Comparison of ENCODE assay signal across 10 cellular contexts in the genomic region with DNA sequence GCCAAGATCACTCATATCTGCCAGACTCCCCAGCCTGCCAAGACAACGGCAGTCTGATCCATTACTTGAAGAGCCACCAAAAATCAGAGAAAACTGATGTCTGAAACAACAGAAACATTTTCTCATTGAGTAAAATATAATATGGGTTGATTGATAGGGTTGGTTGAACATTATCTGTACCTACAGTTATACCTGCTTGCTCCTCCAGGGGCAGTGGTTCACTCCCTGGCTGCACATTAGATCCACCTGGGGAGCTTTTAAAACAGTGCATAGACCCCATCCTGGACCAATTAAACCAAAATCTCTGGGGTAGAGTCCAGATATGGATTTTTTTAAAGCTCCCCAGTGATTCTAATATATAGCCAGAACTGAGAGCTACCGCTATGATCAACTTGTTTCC. TPM values are rescaled to one million over a fixed set of nuclear protein-coding genes. Genes with fewer than 3 reads are reported as not detected.
DNase-seq lines count a peak whose midpoint lies in the region; ATAC-seq and TF ChIP-seq lines count a peak whose summit lies in the region.
"Had no signal": no experiment of that assay in that cellular context is flagged by ENCODE, and none has a peak within 500 bp of the region (broad histone marks: within the 10 kb centered on the region; RNA-seq: fewer than 3 reads in every experiment).

No MANE protein-coding gene starts in this region.

- no peaks in the 10 kb centered on the region for H3K9me3 ChIP-seq in CD4-positive, alpha-beta memory T cell (ENCODE audit: control insufficient read depth in 1 of 2, low read length in 2 of 2)
- H3K9me3 ChIP-seq in vagina, result no peaks in the 10 kb centered on the region
- H3K9me3 ChIP-seq in esophagus squamous epithelium, result no peaks in the 10 kb centered on the region

- H3K27me3 ChIP-seq in brain microvascular endothelial cell (replicated peaks) (no peaks in the 10 kb centered on the region), vagina (no peaks in the 10 kb centered on the region), esophagus squamous epithelium (no peaks in the 10 kb centered on the region)
- H3K27me3 ChIP-seq in CD4-positive, alpha-beta memory T cell (ENCODE audit: insufficient read depth, low read length), result no peaks in the 10 kb centered on the region

- H3K27ac ChIP-seq in brain microvascular endothelial cell (no peak overlapping the region), vagina (no peak overlapping the region), esophagus squamous epithelium (peak overlapping the region in 1 of 4 donors; percentile 43)
- H3K27ac ChIP-seq in CD4-positive, alpha-beta memory T cell (ENCODE audit: low read depth, low read length), result no peak overlapping the region

- intact Hi-C loops in CD4-positive, alpha-beta memory T cell (cut with micrococcal nuclease), result no loop called here
- intact Hi-C loops in vagina (cut with DNase I), result no loop called here
- intact Hi-C loops in esophagus squamous epithelium (cut with DNase I), result no loop called here

- H3K9me3 Mint-ChIP-seq in osteocyte (ENCODE audit: unreplicated experiment), result no peaks in the 10 kb centered on the region
- peaks cover 0 to 5% (median 0%) of the 10 kb centered on the region in 8 donors for H3K9me3 Mint-ChIP-seq in CD4-positive, alpha-beta memory T cell

- in situ Hi-C loops in brain microvascular endothelial cell (cut with HindIII; ENCODE audit: low pct_ligation_motif_present, low sequenced_read_pairs), result no loop called here

- POLR2A ChIA-PET in CD4-positive, alpha-beta memory T cell (lab: Charles Lee; ENCODE audit: partially characterized antibody), result no interaction called here

- no peaks in the 10 kb centered on the region for H3K4me1 ChIP-seq in CD4-positive, alpha-beta memory T cell (ENCODE audit: insufficient read depth, low read length)
- H3K4me1 ChIP-seq in vagina, result peaks cover 12% of the 10 kb centered on the region
- peaks cover 0 to 21% (median 5%) of the 10 kb centered on the region in 3 donors for H3K4me1 ChIP-seq in esophagus squamous epithelium

- WGBS in esophagus squamous epithelium, 2 donors, result 75 to 83% methylated on average over 2 of the region's 2 CpGs

- H3K4me1 Mint-ChIP-seq in osteocyte (ENCODE audit: unreplicated experiment), result peaks cover 10% of the 10 kb centered on the region
- no peaks in the 10 kb centered on the region for H3K4me1 Mint-ChIP-seq in CD4-positive, alpha-beta memory T cell

- no peak overlapping the region for H3K27ac Mint-ChIP-seq in osteocyte (ENCODE audit: unreplicated experiment)
- no peak overlapping the region for H3K27ac Mint-ChIP-seq in CD4-positive, alpha-beta memory T cell

- no peaks in the 10 kb centered on the region for H3K36me3 Mint-ChIP-seq in osteocyte (ENCODE audit: unreplicated experiment)
- no peaks in the 10 kb centered on the region for H3K36me3 Mint-ChIP-seq in CD4-positive, alpha-beta memory T cell

- H3K36me3 ChIP-seq in brain microvascular endothelial cell (replicated peaks) (no peaks in the 10 kb centered on the region), vagina (no peaks in the 10 kb centered on the region), esophagus squamous epithelium (no peaks in the 10 kb centered on the region)
- no peaks in the 10 kb centered on the region for H3K36me3 ChIP-seq in CD4-positive, alpha-beta memory T cell (ENCODE audit: insufficient read depth, low read length)

- peak; percentile 64 for ATAC-seq in HG03432 (IDR thresholded peaks at IDR 0.05; ENCODE audit: unreplicated experiment)

- H3K4me3 Mint-ChIP-seq in osteocyte (ENCODE audit: unreplicated experiment), result no peak overlapping the region
- H3K4me3 Mint-ChIP-seq in CD4-positive, alpha-beta memory T cell, result no peak overlapping the region

- DNase-seq in brain microvascular endothelial cell, result no peak
- no peak for DNase-seq in osteocyte (ENCODE audit: extremely low spot score, unreplicated experiment)
- DNase-seq in CD4-positive, alpha-beta memory T cell, result no peak
- no peak for DNase-seq in vagina (ENCODE audit: extremely low spot score in 2 of 2)
- no peak for DNase-seq in esophagus squamous epithelium (lab: John Stamatoyannopoulos, UW)
- DNase-seq: GDM1, NCI-H187 treated with DMSO at 0.1 percent for 48 hours had no signal

- CTCF ChIA-PET in CD4-positive, alpha-beta memory T cell (lab: Charles Lee; ENCODE audit: partially characterized antibody), result interaction anchor here (0.8 kb wide), 1 partner anchor 9 kb away, joined by 3 read pairs; no protein-coding TSS in a partner anchor

- peak; percentile 39; the same call in 1 of the 2 replicates for TF ChIP-seq CTCF in GM12875 (IDR thresholded peaks at IDR 0.05; ENCODE audit: borderline replicate concordance, insufficient read depth, low read depth, low read length)
- TF ChIP-seq CTCF in brain microvascular endothelial cell (IDR thresholded peaks at IDR 0.05; ENCODE audit: low read depth, low read length, missing control alignments), result peak; percentile 52
- peak; percentile 37 for TF ChIP-seq CTCF in osteocyte (IDR thresholded peaks at IDR 0.05)
- no peak for TF ChIP-seq CTCF in vagina (IDR thresholded peaks at IDR 0.05)
- TF ChIP-seq CTCF in esophagus squamous epithelium (IDR thresholded peaks at IDR 0.05), result peak in 3 of 6 experiments; percentile 13 to 48 (median 19)

- TF ChIP-seq POLR2A in vagina (IDR thresholded peaks at IDR 0.05) (no peak), esophagus squamous epithelium (IDR thresholded peaks at IDR 0.05) (no peak)

- H3K27me3 Mint-ChIP-seq in osteocyte (ENCODE audit: unreplicated experiment), result peaks cover 21% of the 10 kb centered on the region
- peaks cover 0 to 6% of the 10 kb centered on the region in 2 donors for H3K27me3 Mint-ChIP-seq in CD4-positive, alpha-beta memory T cell

- no peak overlapping the region for H3K4me3 ChIP-seq in GM12875 (ENCODE audit: low read depth, low read length)
- H3K4me3 ChIP-seq in brain microvascular endothelial cell (ENCODE audit: low read depth, low read length), result no peak overlapping the region
- H3K4me3 ChIP-seq in CD4-positive, alpha-beta memory T cell (ENCODE audit: low read length in 2 of 2), result no peak overlapping the region
- H3K4me3 ChIP-seq in vagina, result no peak overlapping the region
- no peak overlapping the region for H3K4me3 ChIP-seq in esophagus squamous epithelium

RNA-seq across cellular contexts. Expression of gene SLC14A2, which starts 43.6 kb away (rescaled TPM):
- total RNA-seq in osteocyte, result not detected in 2 replicates
- under 1 TPM; 0.06 to 0.12 TPM for total RNA-seq in CD4-positive, alpha-beta memory T cell
- under 1 TPM; 0.15 to 0.22 TPM for polyA plus RNA-seq in CD4-positive, alpha-beta memory T cell
- total RNA-seq in vagina, result not detected
- not detected for total RNA-seq in esophagus squamous epithelium
- total RNA-seq: myocyte had no signal

Comparison
In these comparisons a context has a peak if more than half of its experiments do, and no peak if none do; other contexts are left out.
1. CTCF ChIP-seq: peak in GM12875 (single experiment), brain microvascular endothelial cell (single experiment) and osteocyte (single experiment); none in vagina (0 of 3).